Comparison of ENCODE assay signal across 10 cellular contexts in genomic region chr5:38466444-38467189, GRCh38.
DNase-seq lines count a peak whose midpoint lies in the region; ATAC-seq and TF ChIP-seq lines count a peak whose summit lies in the region.
"Had no signal": no experiment of that assay in that cellular context is flagged by ENCODE, and none has a peak within 500 bp of the region (broad histone marks: within the 10 kb centered on the region; RNA-seq: fewer than 3 reads in every experiment).

No MANE protein-coding gene starts in this region.

- H3K27me3 ChIP-seq in osteoblast (ENCODE audit: insufficient read depth, low read length) (no peaks in the 10 kb centered on the region), aorta (ENCODE audit: control insufficient read depth in 1 of 2, insufficient read depth in 2 of 2, low read length in 1 of 2) (no peaks in the 10 kb centered on the region)

- peak overlapping the region; percentile 71 for H3K4me2 ChIP-seq in osteoblast (ENCODE audit: insufficient read depth, low read length)

- no peak overlapping the region for H3K27ac Mint-ChIP-seq in T-helper 2 cell treated with Interferon-gamma antibody and Interleukin-4, amounts not matched to agents 5 μg/mL and 100 μg/mL, for 36 hours

- no peaks in the 10 kb centered on the region for H3K9me3 Mint-ChIP-seq in T-helper 2 cell treated with Interferon-gamma antibody and Interleukin-4, amounts not matched to agents 5 μg/mL and 100 μg/mL, for 36 hours

- DNase-seq in Right ventricle myocardium inferior (ENCODE audit: missing footprints), result peak; percentile 91
- DNase-seq in cardiac septum (ENCODE audit: low spot score), result no peak
- peak; percentile 91 for DNase-seq in fibroblast of the conjunctiva (ENCODE audit: low read depth)
- DNase-seq in osteoblast (ENCODE audit: insufficient read length, low spot score, missing footprints), result peak; percentile 78
- peak; percentile 89 to 92 for DNase-seq in aorta
- no peak for DNase-seq in T-helper 2 cell treated with Interferon-gamma antibody and Interleukin-4, amounts not matched to agents 5 μg/mL and 100 μg/mL, for 36 hours (ENCODE audit: low spot score)
- DNase-seq in activated gamma-delta T cell treated with Interleukin-2 at 50 U/mL for 16 hours, result no peak
- DNase-seq in AML-193 (lab: John Stamatoyannopoulos, UW), result no peak
- DNase-seq: NCI-H774; stimulated activated CD4-positive, alpha-beta T cell treated with anti-CD3 and anti-CD28 coated beads, Interleukin-4, amount 100 ng/mL, for 24 hours had no signal

- H3K4me3 ChIP-seq in osteoblast (ENCODE audit: insufficient read depth, low read length) (peak overlapping the region; percentile 43), aorta (ENCODE audit: low read length in 2 of 2) (no peak overlapping the region)

- peaks cover 11% of the 10 kb centered on the region for H3K27me3 Mint-ChIP-seq in T-helper 2 cell treated with Interferon-gamma antibody and Interleukin-4, amounts not matched to agents 5 μg/mL and 100 μg/mL, for 36 hours (ENCODE audit: low read depth)

- H3K9me3 ChIP-seq in osteoblast (ENCODE audit: low read depth, low read length) (no peaks in the 10 kb centered on the region), aorta (ENCODE audit: control insufficient read depth, low read length) (no peaks in the 10 kb centered on the region)

- peak overlapping the region; percentile 82 for H3K27ac ChIP-seq in osteoblast (ENCODE audit: low read depth, low read length)
- peak overlapping the region; percentile 79 to 95 for H3K27ac ChIP-seq in aorta (ENCODE audit: low read depth in 1 of 2, low read length in 2 of 2)

- H3K4me1 ChIP-seq in osteoblast (ENCODE audit: insufficient read depth, low read length), result peaks cover 68% of the 10 kb centered on the region
- peaks cover 1 to 4% of the 10 kb centered on the region in 2 donors for H3K4me1 ChIP-seq in aorta (ENCODE audit: control insufficient read depth in 1 of 2, insufficient read depth in 2 of 2, low read length in 2 of 2)

- peak overlapping the region; percentile 50 for H2AFZ ChIP-seq in osteoblast (ENCODE audit: low read length)

- 3 to 8% methylated on average over 22 to 23 of the region's 23 CpGs for WGBS in aorta, 2 donors

- TF ChIP-seq CTCF in osteoblast (IDR thresholded peaks at IDR 0.05; ENCODE audit: extremely low read depth, low read depth, low read length), result no peak

- ATAC-seq in Right ventricle myocardium inferior, result peak; percentile 67
- peak; percentile 76 for ATAC-seq in aorta (ENCODE audit: low FRiP score)

- H3K79me2 ChIP-seq in osteoblast (ENCODE audit: insufficient read depth, low read length), result no peaks in the 10 kb centered on the region

- no peaks in the 10 kb centered on the region for H3K36me3 ChIP-seq in osteoblast (ENCODE audit: insufficient read depth, low read length)
- no peaks in the 10 kb centered on the region for H3K36me3 ChIP-seq in aorta (ENCODE audit: control insufficient read depth in 1 of 2, insufficient read depth in 2 of 2, low read length in 1 of 2)

- no peaks in the 10 kb centered on the region for H3K36me3 Mint-ChIP-seq in T-helper 2 cell treated with Interferon-gamma antibody and Interleukin-4, amounts not matched to agents 5 μg/mL and 100 μg/mL, for 36 hours (ENCODE audit: low read depth)

- no peaks in the 10 kb centered on the region for H3K4me1 Mint-ChIP-seq in T-helper 2 cell treated with Interferon-gamma antibody and Interleukin-4, amounts not matched to agents 5 μg/mL and 100 μg/mL, for 36 hours (ENCODE audit: low read depth)

- intact Hi-C loops in Right ventricle myocardium inferior (cut with DNase I) (no loop called here), cardiac septum (cut with DNase I) (loop anchor here (5.0 kb wide), 1 partner anchor 86 kb away; no protein-coding TSS in a partner anchor), aorta (cut with DNase I) (loop anchor here in 1 of 2 donors (5.0 kb wide), 1 partner anchor 76 kb away; no protein-coding TSS in a partner anchor)

- H4K20me1 ChIP-seq in osteoblast (ENCODE audit: insufficient read depth, low read length), result no peaks in the 10 kb centered on the region

- H3K4me3 Mint-ChIP-seq in T-helper 2 cell treated with Interferon-gamma antibody and Interleukin-4, amounts not matched to agents 5 μg/mL and 100 μg/mL, for 36 hours, result no peak overlapping the region

Comparison
In these comparisons a context has a peak if more than half of its experiments do, and no peak if none do; other contexts are left out.
1. DNase-seq: peak in Right ventricle myocardium inferior (single experiment), fibroblast of the conjunctiva (single experiment), osteoblast (single experiment) and aorta (2 of 2); none in cardiac septum (single experiment), T-helper 2 cell treated with Interferon-gamma antibody and Interleukin-4, amounts not matched to agents 5 μg/mL and 100 μg/mL, for 36 hours (single experiment), activated gamma-delta T cell treated with Interleukin-2 at 50 U/mL for 16 hours (single experiment) and AML-193 (0 of 2).